38 cellular contexts compared by ENCODE assay signal in genomic region chr5:44719856-44720255, GRCh38.
"Had no signal": no experiment of that assay in that cellular context is flagged by ENCODE, and none has a peak within 500 bp of the region (broad histone marks: within the 10 kb centered on the region; RNA-seq: fewer than 3 reads in every experiment).

No MANE protein-coding gene starts in this region.

- H3K27ac ChIP-seq: adrenal gland, ascending aorta, breast epithelium, cardiac muscle cell, colonic mucosa, epithelial cell of prostate, esophagus squamous epithelium, gastroesophageal sphincter, heart right ventricle, hepatocyte, WERI-Rb-1 had no signal

- H3K4me3 ChIP-seq: adrenal gland, ascending aorta, breast epithelium, cardiac muscle cell, colonic mucosa, esophagus squamous epithelium, gastroesophageal sphincter, heart right ventricle, hepatocyte had no signal

- H3K9me3 Mint-ChIP-seq: activated B cell treated with CpG ODN at 0.5 μM for 24 hours; activated CD8-positive, alpha-beta T cell treated with anti-CD3 and anti-CD28 coated beads for 36 hours; activated naive CD4-positive, alpha-beta T cell treated with anti-CD3 and anti-CD28 coated beads for 36 hours; activated naive CD4-positive, alpha-beta T cell treated with anti-CD3 and anti-CD28 coated beads, Interleukin-2, amount 50 U/mL, for 24 hours; activated naive CD8-positive, alpha-beta T cell treated with anti-CD3 and anti-CD28 coated beads for 36 hours; activated naive CD8-positive, alpha-beta T cell treated with anti-CD3 and anti-CD28 coated beads, Interleukin-2, amount 50 U/mL, for 24 hours; activated T-helper 2 cell treated with anti-CD3 and anti-CD28 coated beads, Interferon-gamma antibody, Interleukin-2, Interleukin-4, amounts not matched to agents 10 μg/mL and 5 μg/mL and 100 μg/mL, durations not matched to agents 14 hours and 24 hours and 36 hours; brain; T-helper 2 cell treated with Interferon-gamma antibody and Interleukin-4, amounts not matched to agents 5 μg/mL and 100 μg/mL, for 36 hours had no signal

- H3K4me3 Mint-ChIP-seq: activated B cell treated with CpG ODN at 0.5 μM for 24 hours; activated CD8-positive, alpha-beta memory T cell treated with anti-CD3 and anti-CD28 coated beads, Interleukin-2, amount 10 ng/mL, durations not matched to agents 7 days and 5 days; activated CD8-positive, alpha-beta T cell treated with anti-CD3 and anti-CD28 coated beads for 36 hours; activated naive CD4-positive, alpha-beta T cell treated with anti-CD3 and anti-CD28 coated beads for 36 hours; activated naive CD4-positive, alpha-beta T cell treated with anti-CD3 and anti-CD28 coated beads, Interleukin-2, amount 50 U/mL, for 24 hours; activated naive CD8-positive, alpha-beta T cell treated with anti-CD3 and anti-CD28 coated beads for 36 hours; activated naive CD8-positive, alpha-beta T cell treated with anti-CD3 and anti-CD28 coated beads, Interleukin-2, amount 50 U/mL, for 24 hours; activated T-helper 1 cell treated with anti-CD3 and anti-CD28 coated beads, Interleukin-12 subunit alpha, Interleukin-12 subunit beta, Interleukin-2, Interleukin-4 antibody, amounts not matched to agents 30 ng/mL and 10 ng/mL and 1 ng/mL, durations not matched to agents 14 hours and 24 hours and 36 hours; brain; T-helper 2 cell treated with Interferon-gamma antibody and Interleukin-4, amounts not matched to agents 5 μg/mL and 100 μg/mL, for 36 hours had no signal

- H3K36me3 ChIP-seq: adrenal gland, ascending aorta, breast epithelium, cardiac muscle cell, colonic mucosa, esophagus squamous epithelium, gastroesophageal sphincter, heart right ventricle, WERI-Rb-1 had no signal

- DNase-seq: activated B cell treated with CpG ODN at 0.5 μM for 24 hours; activated CD4-positive, alpha-beta T cell treated with anti-CD3 and anti-CD28 coated beads for 48 hours; activated CD4-positive, alpha-beta T cell treated with anti-CD3 and anti-CD28 coated beads, Interleukin-2, amount 50 U/mL, for 1 hour; activated CD4-positive, alpha-beta T cell treated with anti-CD3 and anti-CD28 coated beads, Interleukin-2, amount 50 U/mL, for 48 hours; activated CD8-positive, alpha-beta memory T cell treated with anti-CD3 and anti-CD28 coated beads, Interleukin-2, amount 10 ng/mL, durations not matched to agents 7 days and 5 days; activated CD8-positive, alpha-beta memory T cell treated with anti-CD3 and anti-CD28 coated beads, Interleukin-2, amount 50 U/mL, for 4 hours; activated CD8-positive, alpha-beta T cell treated with anti-CD3 and anti-CD28 coated beads for 36 hours; activated effector memory CD4-positive, alpha-beta T cell treated with anti-CD3 and anti-CD28 coated beads, Interleukin-2, amount 50 U/mL, for 16 hours; activated naive CD4-positive, alpha-beta T cell treated with anti-CD3 and anti-CD28 coated beads for 36 hours; activated naive CD8-positive, alpha-beta T cell treated with anti-CD3 and anti-CD28 coated beads for 36 hours; activated naive CD8-positive, alpha-beta T cell treated with anti-CD3 and anti-CD28 coated beads, Interleukin-2, amount 50 U/mL, for 24 hours; activated T-cell treated with anti-CD3 and anti-CD28 coated beads, Interleukin-2, amount 50 U/mL, for 1 hour; activated T-cell treated with anti-CD3 and anti-CD28 coated beads, Interleukin-2, amount 50 U/mL, for 48 hours; adrenal gland; amygdala; central memory CD4-positive, alpha-beta T cell; cerebellar nuclear complex; colonic mucosa; effector CD8-positive, alpha-beta T cell; esophagus squamous epithelium; foreskin melanocyte; heart right ventricle; T1000; WERI-Rb-1 had no signal

- FAIRE-seq: endometrium, endothelial cell of umbilical vein had no signal

- H3K9me3 ChIP-seq: adrenal gland, ascending aorta, breast epithelium, colonic mucosa, esophagus squamous epithelium, gastroesophageal sphincter, heart right ventricle had no signal

- H3K27ac Mint-ChIP-seq: activated B cell treated with CpG ODN at 0.5 μM for 24 hours; activated CD8-positive, alpha-beta memory T cell treated with anti-CD3 and anti-CD28 coated beads, Interleukin-2, amount 10 ng/mL, durations not matched to agents 7 days and 5 days; activated CD8-positive, alpha-beta T cell treated with anti-CD3 and anti-CD28 coated beads for 36 hours; activated naive CD4-positive, alpha-beta T cell treated with anti-CD3 and anti-CD28 coated beads for 36 hours; activated naive CD4-positive, alpha-beta T cell treated with anti-CD3 and anti-CD28 coated beads, Interleukin-2, amount 50 U/mL, for 24 hours; activated naive CD8-positive, alpha-beta T cell treated with anti-CD3 and anti-CD28 coated beads for 36 hours; activated naive CD8-positive, alpha-beta T cell treated with anti-CD3 and anti-CD28 coated beads, Interleukin-2, amount 50 U/mL, for 24 hours; activated T-helper 1 cell treated with anti-CD3 and anti-CD28 coated beads, Interleukin-12 subunit alpha, Interleukin-12 subunit beta, Interleukin-2, Interleukin-4 antibody, amounts not matched to agents 30 ng/mL and 10 ng/mL and 1 ng/mL, durations not matched to agents 14 hours and 24 hours and 36 hours; activated T-helper 2 cell treated with anti-CD3 and anti-CD28 coated beads, Interferon-gamma antibody, Interleukin-2, Interleukin-4, amounts not matched to agents 10 μg/mL and 5 μg/mL and 100 μg/mL, durations not matched to agents 14 hours and 24 hours and 36 hours; brain; T-helper 2 cell treated with Interferon-gamma antibody and Interleukin-4, amounts not matched to agents 5 μg/mL and 100 μg/mL, for 36 hours had no signal

- H3K4me1 Mint-ChIP-seq: activated B cell treated with CpG ODN at 0.5 μM for 24 hours; activated CD8-positive, alpha-beta memory T cell treated with anti-CD3 and anti-CD28 coated beads, Interleukin-2, amount 10 ng/mL, durations not matched to agents 7 days and 5 days; activated naive CD4-positive, alpha-beta T cell treated with anti-CD3 and anti-CD28 coated beads, Interleukin-2, amount 50 U/mL, for 24 hours; activated naive CD8-positive, alpha-beta T cell treated with anti-CD3 and anti-CD28 coated beads for 36 hours; activated naive CD8-positive, alpha-beta T cell treated with anti-CD3 and anti-CD28 coated beads, Interleukin-2, amount 50 U/mL, for 24 hours had no signal

- H3K36me3 Mint-ChIP-seq: activated CD8-positive, alpha-beta memory T cell treated with anti-CD3 and anti-CD28 coated beads, Interleukin-2, amount 10 ng/mL, durations not matched to agents 7 days and 5 days; activated naive CD4-positive, alpha-beta T cell treated with anti-CD3 and anti-CD28 coated beads, Interleukin-2, amount 50 U/mL, for 24 hours; activated naive CD8-positive, alpha-beta T cell treated with anti-CD3 and anti-CD28 coated beads for 36 hours; brain had no signal

- H3K27me3 Mint-ChIP-seq: activated B cell treated with CpG ODN at 0.5 μM for 24 hours; activated CD8-positive, alpha-beta memory T cell treated with anti-CD3 and anti-CD28 coated beads, Interleukin-2, amount 10 ng/mL, durations not matched to agents 7 days and 5 days; activated CD8-positive, alpha-beta T cell treated with anti-CD3 and anti-CD28 coated beads for 36 hours; activated naive CD4-positive, alpha-beta T cell treated with anti-CD3 and anti-CD28 coated beads, Interleukin-2, amount 50 U/mL, for 24 hours; activated naive CD8-positive, alpha-beta T cell treated with anti-CD3 and anti-CD28 coated beads for 36 hours; activated naive CD8-positive, alpha-beta T cell treated with anti-CD3 and anti-CD28 coated beads, Interleukin-2, amount 50 U/mL, for 24 hours had no signal

- ATAC-seq: activated CD4-positive, CD25-positive, alpha-beta regulatory T cell treated with anti-CD3 and anti-CD28 coated beads, Interleukin-2, amount 50 U/mL, for 24 hours; activated CD8-positive, alpha-beta memory T cell treated with anti-CD3 and anti-CD28 coated beads, Interleukin-2, amount 10 ng/mL, durations not matched to agents 7 days and 5 days; activated CD8-positive, alpha-beta T cell treated with anti-CD3 and anti-CD28 coated beads for 36 hours; activated naive CD8-positive, alpha-beta T cell treated with anti-CD3 and anti-CD28 coated beads, Interleukin-2, amount 50 U/mL, for 24 hours; gastroesophageal sphincter; heart right ventricle had no signal
